9 cellular contexts compared by ENCODE assay signal in the genomic region with DNA sequence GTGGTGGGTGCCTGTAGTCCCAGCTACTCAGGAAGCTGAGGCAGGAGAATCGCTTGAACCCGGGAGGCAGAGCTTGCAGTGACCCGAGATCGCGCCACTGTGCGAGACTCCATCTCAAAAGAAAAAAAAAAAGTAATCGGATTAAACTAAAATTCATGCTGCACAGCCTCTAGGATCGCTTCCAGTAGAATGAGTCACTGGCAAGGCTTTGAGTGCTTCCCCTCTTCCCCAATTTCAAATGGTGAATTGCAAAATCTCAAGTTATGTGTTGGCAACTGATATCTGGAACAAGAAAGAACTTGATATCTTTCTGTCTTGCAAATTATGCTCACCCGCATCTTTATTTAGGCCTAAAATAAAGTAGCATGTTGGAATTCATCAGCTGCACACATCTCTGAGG. TPM values are rescaled to one million over a fixed set of nuclear protein-coding genes. Genes with fewer than 3 reads are reported as not detected.
DNase-seq lines count a peak whose midpoint lies in the region; ATAC-seq and TF ChIP-seq lines count a peak whose summit lies in the region.
"Had no signal": no experiment of that assay in that cellular context is flagged by ENCODE, and none has a peak within 500 bp of the region (broad histone marks: within the 10 kb centered on the region; RNA-seq: fewer than 3 reads in every experiment).

No MANE protein-coding gene starts in this region.

- peaks cover 33% of the 10 kb centered on the region for H3K4me1 Mint-ChIP-seq in MCF 10A (ENCODE audit: insufficient read depth, unreplicated experiment)

- no peaks in the 10 kb centered on the region for H3K9me3 Mint-ChIP-seq in MCF 10A (ENCODE audit: unreplicated experiment)

- DNase-seq in AG08396 (ENCODE audit: low spot score) (peak; percentile 72), Kasumi-1 (lab: John Stamatoyannopoulos, UW) (peak; percentile 72 to 83), MCF 10A (ENCODE audit: unreplicated experiment) (peak; percentile 95), mucosa of gallbladder (ENCODE audit: low spot score) (peak; percentile 29), NCI-H2107 (lab: John Stamatoyannopoulos, UW) (no peak), NCI-H1092 treated with DMSO at 0.1 percent for 48 hours (lab: John Stamatoyannopoulos, UW) (no peak)
- DNase-seq: stimulated activated CD4-positive, alpha-beta T cell treated with anti-CD3 and anti-CD28 coated beads, Interleukin-2, amount 100 ng/mL, for 48 hours had no signal

- CTCF ChIA-PET in MCF 10A (lab: Yijun Ruan, JAX): interaction anchor here (0.7 to 2.9 kb wide), 8 partner anchors 11 to 285 kb away, joined by 3 to 8 read pairs (median 4); no protein-coding TSS in a partner anchor

- intact Hi-C loops in MCF 10A (cut with micrococcal nuclease): loop anchor here (1.0 kb wide), 1 partner anchor 49 kb away; no protein-coding TSS in a partner anchor

- BruUV-seq in MCF 10A (replicated peaks; lab: Mats Ljungman, UMichigan): no TSS peak

- H3K27me3 Mint-ChIP-seq in MCF 10A (ENCODE audit: insufficient read depth, unreplicated experiment): no peaks in the 10 kb centered on the region

- no peak overlapping the region for H3K27ac Mint-ChIP-seq in MCF 10A (ENCODE audit: low read depth, unreplicated experiment)

- H3K4me3 Mint-ChIP-seq in MCF 10A (ENCODE audit: unreplicated experiment): peak overlapping the region; percentile 57

- H3K36me3 Mint-ChIP-seq in MCF 10A (ENCODE audit: insufficient read depth, unreplicated experiment): no peaks in the 10 kb centered on the region

- POLR2A ChIA-PET in MCF 10A (lab: Yijun Ruan, JAX): interaction anchor here (0.6 to 4.5 kb wide), 12 partner anchors 8 to 140 kb away, joined by 3 to 65 read pairs (median 3); a partner anchor contains a TSS

- ATAC-seq in HG03095 (IDR thresholded peaks at IDR 0.05; ENCODE audit: unreplicated experiment) (no peak), GM19397 (IDR thresholded peaks at IDR 0.05; ENCODE audit: unreplicated experiment) (no peak)

- TF ChIP-seq CTCF in MCF 10A (IDR thresholded peaks at IDR 0.05; ENCODE audit: unreplicated experiment): no peak

RNA-seq across cellular contexts. Expression of a gene that starts 12.6 kb away (rescaled TPM):
- total RNA-seq in MCF 10A (2022) (11.4 and 12.9 TPM in 2 replicates), mucosa of gallbladder (55.4 TPM)

Comparison
In these comparisons a context has a peak if more than half of its experiments do, and no peak if none do; other contexts are left out.
1. DNase-seq: peak in AG08396 (single experiment), Kasumi-1 (2 of 2), MCF 10A (single experiment) and mucosa of gallbladder (single experiment); none in NCI-H2107 (single experiment) and NCI-H1092 treated with DMSO at 0.1 percent for 48 hours (single experiment).